Comparison of ENCODE assay signal across 1 cellular context in the genomic region with DNA sequence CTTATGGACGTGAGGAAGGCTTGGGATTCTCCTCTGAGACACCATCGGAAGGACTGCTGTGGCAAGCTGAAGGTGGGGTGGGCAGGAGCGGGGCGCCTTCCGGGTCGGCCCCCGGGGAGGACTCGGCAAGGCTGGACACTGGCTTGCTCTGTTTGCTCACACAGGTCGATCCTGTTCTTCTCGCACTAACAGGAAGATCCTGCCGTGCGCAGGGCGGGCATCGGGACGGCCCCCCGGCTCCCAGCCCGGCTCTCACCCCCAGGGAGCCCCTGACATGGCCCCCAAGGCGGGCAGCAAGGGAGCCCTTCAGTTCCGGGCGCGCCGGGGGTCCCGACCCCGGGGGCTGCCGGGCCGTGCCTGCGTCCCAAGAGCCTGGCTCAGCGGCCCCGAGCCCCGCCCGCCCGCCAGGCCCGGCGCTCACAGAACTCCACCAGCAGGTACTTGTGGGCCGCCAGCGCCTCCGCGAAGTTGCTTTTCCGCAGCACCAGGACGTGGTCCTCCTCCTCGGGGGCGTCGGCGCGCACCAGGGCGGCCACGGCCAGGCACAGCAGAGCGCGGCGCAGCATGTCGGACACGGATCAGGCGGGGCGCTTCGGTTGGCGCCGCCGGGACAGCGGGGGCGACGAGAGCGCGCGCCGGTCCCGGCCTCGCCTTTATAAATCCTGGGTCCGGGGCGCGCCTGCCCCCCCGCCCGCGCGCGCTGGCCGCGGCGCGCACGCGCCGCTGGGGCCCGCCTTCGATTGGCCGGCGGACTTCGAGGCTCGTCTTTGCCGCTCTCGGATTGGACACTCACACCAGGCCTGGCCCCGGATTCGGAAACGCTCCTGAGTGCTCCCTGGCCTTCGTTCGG.
A peak's percentile ranks its signal among the peaks of the same experiment; 100 is the strongest.
TF ChIP-seq lines count a peak whose summit lies in the region.

A gene (minus strand): TSS at position 630 of the 850 bp plus-strand sequence. CDS start 64 bp downstream, at position 566.

TF ChIP-seq in GM12878, 131 proteins besides CTCF, POLR2A, EP300 and RAD21 (continued from another document):
- TF ChIP-seq NFXL1 (IDR thresholded peaks at IDR 0.05; ENCODE audit: borderline replicate concordance) = peak; percentile 96; the same call in 1 of the 2 replicates
- TF ChIP-seq ZNF24 (IDR thresholded peaks at IDR 0.05) = 0 out of 2 replicates have a peak, but pooled peaks have one; percentile 35
- peak; percentile 95 for TF ChIP-seq POLR2AphosphoS5 (IDR thresholded peaks at IDR 0.05; ENCODE audit: low read length)
- TF ChIP-seq HDAC6 (IDR thresholded peaks at IDR 0.05; ENCODE audit: unreplicated experiment) = peak; percentile 81
- TF ChIP-seq, protein P1, sequence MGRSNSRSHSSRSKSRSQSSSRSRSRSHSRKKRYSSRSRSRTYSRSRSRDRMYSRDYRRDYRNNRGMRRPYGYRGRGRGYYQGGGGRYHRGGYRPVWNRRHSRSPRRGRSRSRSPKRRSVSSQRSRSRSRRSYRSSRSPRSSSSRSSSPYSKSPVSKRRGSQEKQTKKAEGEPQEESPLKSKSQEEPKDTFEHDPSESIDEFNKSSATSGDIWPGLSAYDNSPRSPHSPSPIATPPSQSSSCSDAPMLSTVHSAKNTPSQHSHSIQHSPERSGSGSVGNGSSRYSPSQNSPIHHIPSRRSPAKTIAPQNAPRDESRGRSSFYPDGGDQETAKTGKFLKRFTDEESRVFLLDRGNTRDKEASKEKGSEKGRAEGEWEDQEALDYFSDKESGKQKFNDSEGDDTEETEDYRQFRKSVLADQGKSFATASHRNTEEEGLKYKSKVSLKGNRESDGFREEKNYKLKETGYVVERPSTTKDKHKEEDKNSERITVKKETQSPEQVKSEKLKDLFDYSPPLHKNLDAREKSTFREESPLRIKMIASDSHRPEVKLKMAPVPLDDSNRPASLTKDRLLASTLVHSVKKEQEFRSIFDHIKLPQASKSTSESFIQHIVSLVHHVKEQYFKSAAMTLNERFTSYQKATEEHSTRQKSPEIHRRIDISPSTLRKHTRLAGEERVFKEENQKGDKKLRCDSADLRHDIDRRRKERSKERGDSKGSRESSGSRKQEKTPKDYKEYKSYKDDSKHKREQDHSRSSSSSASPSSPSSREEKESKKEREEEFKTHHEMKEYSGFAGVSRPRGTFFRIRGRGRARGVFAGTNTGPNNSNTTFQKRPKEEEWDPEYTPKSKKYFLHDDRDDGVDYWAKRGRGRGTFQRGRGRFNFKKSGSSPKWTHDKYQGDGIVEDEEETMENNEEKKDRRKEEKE (IDR thresholded peaks at IDR 0.05) = 0 out of 2 replicates have a peak, but pooled peaks have one; percentile 33
- TF ChIP-seq ZNF207 (IDR thresholded peaks at IDR 0.05; ENCODE audit: borderline replicate concordance) = peak; percentile 73
- TF ChIP-seq, protein P2, sequence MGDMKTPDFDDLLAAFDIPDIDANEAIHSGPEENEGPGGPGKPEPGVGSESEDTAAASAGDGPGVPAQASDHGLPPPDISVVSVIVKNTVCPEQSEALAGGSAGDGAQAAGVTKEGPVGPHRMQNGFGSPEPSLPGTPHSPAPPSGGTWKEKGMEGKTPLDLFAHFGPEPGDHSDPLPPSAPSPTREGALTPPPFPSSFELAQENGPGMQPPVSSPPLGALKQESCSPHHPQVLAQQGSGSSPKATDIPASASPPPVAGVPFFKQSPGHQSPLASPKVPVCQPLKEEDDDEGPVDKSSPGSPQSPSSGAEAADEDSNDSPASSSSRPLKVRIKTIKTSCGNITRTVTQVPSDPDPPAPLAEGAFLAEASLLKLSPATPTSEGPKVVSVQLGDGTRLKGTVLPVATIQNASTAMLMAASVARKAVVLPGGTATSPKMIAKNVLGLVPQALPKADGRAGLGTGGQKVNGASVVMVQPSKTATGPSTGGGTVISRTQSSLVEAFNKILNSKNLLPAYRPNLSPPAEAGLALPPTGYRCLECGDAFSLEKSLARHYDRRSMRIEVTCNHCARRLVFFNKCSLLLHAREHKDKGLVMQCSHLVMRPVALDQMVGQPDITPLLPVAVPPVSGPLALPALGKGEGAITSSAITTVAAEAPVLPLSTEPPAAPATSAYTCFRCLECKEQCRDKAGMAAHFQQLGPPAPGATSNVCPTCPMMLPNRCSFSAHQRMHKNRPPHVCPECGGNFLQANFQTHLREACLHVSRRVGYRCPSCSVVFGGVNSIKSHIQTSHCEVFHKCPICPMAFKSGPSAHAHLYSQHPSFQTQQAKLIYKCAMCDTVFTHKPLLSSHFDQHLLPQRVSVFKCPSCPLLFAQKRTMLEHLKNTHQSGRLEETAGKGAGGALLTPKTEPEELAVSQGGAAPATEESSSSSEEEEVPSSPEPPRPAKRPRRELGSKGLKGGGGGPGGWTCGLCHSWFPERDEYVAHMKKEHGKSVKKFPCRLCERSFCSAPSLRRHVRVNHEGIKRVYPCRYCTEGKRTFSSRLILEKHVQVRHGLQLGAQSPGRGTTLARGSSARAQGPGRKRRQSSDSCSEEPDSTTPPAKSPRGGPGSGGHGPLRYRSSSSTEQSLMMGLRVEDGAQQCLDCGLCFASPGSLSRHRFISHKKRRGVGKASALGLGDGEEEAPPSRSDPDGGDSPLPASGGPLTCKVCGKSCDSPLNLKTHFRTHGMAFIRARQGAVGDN (IDR thresholded peaks at IDR 0.05) = peak; percentile 74
- TF ChIP-seq, protein P3, sequence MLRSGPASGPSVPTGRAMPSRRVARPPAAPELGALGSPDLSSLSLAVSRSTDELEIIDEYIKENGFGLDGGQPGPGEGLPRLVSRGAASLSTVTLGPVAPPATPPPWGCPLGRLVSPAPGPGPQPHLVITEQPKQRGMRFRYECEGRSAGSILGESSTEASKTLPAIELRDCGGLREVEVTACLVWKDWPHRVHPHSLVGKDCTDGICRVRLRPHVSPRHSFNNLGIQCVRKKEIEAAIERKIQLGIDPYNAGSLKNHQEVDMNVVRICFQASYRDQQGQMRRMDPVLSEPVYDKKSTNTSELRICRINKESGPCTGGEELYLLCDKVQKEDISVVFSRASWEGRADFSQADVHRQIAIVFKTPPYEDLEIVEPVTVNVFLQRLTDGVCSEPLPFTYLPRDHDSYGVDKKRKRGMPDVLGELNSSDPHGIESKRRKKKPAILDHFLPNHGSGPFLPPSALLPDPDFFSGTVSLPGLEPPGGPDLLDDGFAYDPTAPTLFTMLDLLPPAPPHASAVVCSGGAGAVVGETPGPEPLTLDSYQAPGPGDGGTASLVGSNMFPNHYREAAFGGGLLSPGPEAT (IDR thresholded peaks at IDR 0.05; ENCODE audit: low read depth) = 0 out of 2 replicates have a peak, but pooled peaks have one; percentile 20
- peak; percentile 88; the same call in 1 of the 2 replicates for TF ChIP-seq SMARCA5 (IDR thresholded peaks at IDR 0.05)
- no peak for TF ChIP-seq PAX8 (IDR thresholded peaks at IDR 0.05)
- TF ChIP-seq ZNF384 (IDR thresholded peaks at IDR 0.05; ENCODE audit: borderline replicate concordance, low read depth, low read length) = no peak
- TF ChIP-seq BHLHE40 (IDR thresholded peaks at IDR 0.05; ENCODE audit: borderline replicate concordance in 1 of 2, low read depth in 2 of 2, low read length in 1 of 2) = peak in 1 of 2 experiments; percentile 4; a peak in 1 of 4 replicates
- TF ChIP-seq RB1 (IDR thresholded peaks at IDR 0.05; ENCODE audit: borderline replicate concordance) = peak; percentile 91; the same call in 1 of the 2 replicates
- TF ChIP-seq SIN3A (IDR thresholded peaks at IDR 0.05; ENCODE audit: low read depth, low read length) = peak; percentile 75
- no peak for TF ChIP-seq MEF2B (IDR thresholded peaks at IDR 0.05; ENCODE audit: partially characterized antibody, poor library complexity, severe bottlenecking)
- no peak for TF ChIP-seq RBBP5 (conservative IDR thresholded peaks at IDR 0.05)
- TF ChIP-seq CBFB (IDR thresholded peaks at IDR 0.05; ENCODE audit: low read depth) = no peak
- peak; percentile 93 for TF ChIP-seq NR2C1 (IDR thresholded peaks at IDR 0.05)
- no peak for TF ChIP-seq PML (IDR thresholded peaks at IDR 0.05; ENCODE audit: low read length)
- TF ChIP-seq TCF3 (IDR thresholded peaks at IDR 0.05; ENCODE audit: borderline replicate concordance, insufficient read depth, low read depth, low read length) = peak; percentile 66; the same call in 1 of the 2 replicates
- TF ChIP-seq IRF4 (IDR thresholded peaks at IDR 0.05; ENCODE audit: low read depth, low read length) = no peak
- peak in 1 of 2 experiments; percentile 85; a peak in 1 of 3 replicates for TF ChIP-seq EGR1 (IDR thresholded peaks at IDR 0.05; ENCODE audit: borderline replicate concordance in 1 of 2, low read depth in 2 of 2, low read length in 2 of 2)
- peak; percentile 70; the same call in 1 of the 2 replicates for TF ChIP-seq TAF1 (IDR thresholded peaks at IDR 0.05; ENCODE audit: borderline replicate concordance, low read depth, low read length)
- peak; percentile 9; the same call in 1 of the 2 replicates for TF ChIP-seq PAX5 (IDR thresholded peaks at IDR 0.05; ENCODE audit: borderline replicate concordance, low read depth, low read length)
- peak; percentile 81; the same call in 1 of the 2 replicates for TF ChIP-seq STAT1 (conservative IDR thresholded peaks at IDR 0.05)
- TF ChIP-seq POLR2AphosphoS2 (IDR thresholded peaks at IDR 0.05; ENCODE audit: low read depth, low read length) = peak; percentile 78; the same call in 1 of the 2 replicates
- 0 out of 2 replicates have a peak, but pooled peaks have one; percentile 52 for TF ChIP-seq ZNF217 (IDR thresholded peaks at IDR 0.05)
- TF ChIP-seq LARP7 (IDR thresholded peaks at IDR 0.05) = peak; percentile 90
- peak; percentile 44; the same call in 1 of the 2 replicates for TF ChIP-seq NRF1 (conservative IDR thresholded peaks at IDR 0.05; ENCODE audit: low read depth, low read length)
- TF ChIP-seq KLF5 (IDR thresholded peaks at IDR 0.05; ENCODE audit: partially characterized antibody) = peak; percentile 80
- TF ChIP-seq TBL1XR1 (IDR thresholded peaks at IDR 0.05; ENCODE audit: low read depth, low read length) = no peak
- TF ChIP-seq, protein P4, sequence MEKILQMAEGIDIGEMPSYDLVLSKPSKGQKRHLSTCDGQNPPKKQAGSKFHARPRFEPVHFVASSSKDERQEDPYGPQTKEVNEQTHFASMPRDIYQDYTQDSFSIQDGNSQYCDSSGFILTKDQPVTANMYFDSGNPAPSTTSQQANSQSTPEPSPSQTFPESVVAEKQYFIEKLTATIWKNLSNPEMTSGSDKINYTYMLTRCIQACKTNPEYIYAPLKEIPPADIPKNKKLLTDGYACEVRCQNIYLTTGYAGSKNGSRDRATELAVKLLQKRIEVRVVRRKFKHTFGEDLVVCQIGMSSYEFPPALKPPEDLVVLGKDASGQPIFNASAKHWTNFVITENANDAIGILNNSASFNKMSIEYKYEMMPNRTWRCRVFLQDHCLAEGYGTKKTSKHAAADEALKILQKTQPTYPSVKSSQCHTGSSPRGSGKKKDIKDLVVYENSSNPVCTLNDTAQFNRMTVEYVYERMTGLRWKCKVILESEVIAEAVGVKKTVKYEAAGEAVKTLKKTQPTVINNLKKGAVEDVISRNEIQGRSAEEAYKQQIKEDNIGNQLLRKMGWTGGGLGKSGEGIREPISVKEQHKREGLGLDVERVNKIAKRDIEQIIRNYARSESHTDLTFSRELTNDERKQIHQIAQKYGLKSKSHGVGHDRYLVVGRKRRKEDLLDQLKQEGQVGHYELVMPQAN (conservative IDR thresholded peaks at IDR 0.05) = peak; percentile 97
- TF ChIP-seq BACH1 (IDR thresholded peaks at IDR 0.05; ENCODE audit: borderline replicate concordance) = peak; percentile 91
- peak; percentile 83 for TF ChIP-seq GATAD2B (conservative IDR thresholded peaks at IDR 0.05; ENCODE audit: low read depth)
- peak; percentile 50 for TF ChIP-seq NR2F1 (conservative IDR thresholded peaks at IDR 0.05)
- peak; percentile 33 for TF ChIP-seq RELA (IDR thresholded peaks at IDR 0.05; ENCODE audit: borderline replicate concordance, partially characterized antibody)
- TF ChIP-seq SMAD5 (IDR thresholded peaks at IDR 0.05; ENCODE audit: low read depth) = peak; percentile 68; the same call in 1 of the 2 replicates
- no peak for TF ChIP-seq WRNIP1 (IDR thresholded peaks at IDR 0.05; ENCODE audit: borderline replicate concordance, low read depth, low read length)
- TF ChIP-seq CREM (IDR thresholded peaks at IDR 0.05; ENCODE audit: low read depth) = no peak
- peak; percentile 61; the same call in 1 of the 2 replicates for TF ChIP-seq TCF12 (IDR thresholded peaks at IDR 0.05; ENCODE audit: low read depth, low read length)
